ENCODE assay signal across 22 cellular contexts in the genomic region with DNA sequence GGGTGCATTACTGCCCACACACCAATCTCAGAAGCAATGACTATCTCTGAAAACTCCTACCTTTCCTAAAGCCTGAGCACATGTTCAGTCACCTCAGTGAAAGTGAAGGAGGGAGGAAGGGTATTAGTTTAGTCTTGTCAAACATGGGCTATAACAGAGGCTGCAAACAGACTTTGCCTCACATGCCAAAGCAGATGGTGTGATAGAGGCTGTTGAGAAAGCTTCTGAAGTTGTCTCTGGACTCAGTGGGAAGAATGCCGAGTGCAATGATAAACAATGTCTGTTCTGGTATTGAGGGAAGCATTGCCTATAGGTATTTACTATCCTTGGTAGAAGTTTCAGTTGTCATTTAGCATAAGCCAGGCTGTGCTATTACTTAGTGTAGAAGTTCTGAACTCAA.
"Had no signal": no experiment of that assay in that cellular context is flagged by ENCODE, and none has a peak within 500 bp of the region (broad histone marks: within the 10 kb centered on the region; RNA-seq: fewer than 3 reads in every experiment).

No MANE protein-coding gene starts in this region.

- H3K36me3 ChIP-seq: adrenal gland had no signal

- H3K27me3 ChIP-seq: adrenal gland had no signal

- H3K4me3 ChIP-seq: adrenal gland had no signal

- H3K4me2 ChIP-seq: SK-N-SH had no signal

- DNase-seq: activated CD4-positive, alpha-beta T cell treated with anti-CD3 and anti-CD28 coated beads, Interleukin-2, amount 50 U/mL, for 1 hour; activated CD4-positive, CD25-positive, alpha-beta regulatory T cell; activated CD8-positive, alpha-beta memory T cell treated with anti-CD3 and anti-CD28 coated beads, Interleukin-2, amount 50 U/mL, for 4 hours; activated CD8-positive, alpha-beta T cell treated with anti-CD3 and anti-CD28 coated beads for 36 hours; activated naive CD4-positive, alpha-beta T cell treated with anti-CD3 and anti-CD28 coated beads, Interleukin-2, amount 50 U/mL, for 16 hours; activated naive CD8-positive, alpha-beta T cell treated with anti-CD3 and anti-CD28 coated beads, Interleukin-2, amount 10 ng/mL, durations not matched to agents 7 days and 5 days; activated T-cell treated with anti-CD3 and anti-CD28 coated beads, Interleukin-2, amount 50 U/mL, for 72 hours; adrenal gland; NCI-H1105 treated with DMSO at 0.1 percent for 48 hours; NCI-H146; NCI-H2029 treated with DMSO at 0.1 percent for 48 hours; NCI-H345; NCI-H510A treated with DMSO at 0.1 percent for 48 hours; NCI-H69; NK-92 treated with Interleukin-12 subunit alpha and Interleukin-12 subunit beta, amount 100 ng/mL, for 24 hours; OCI-M1; RPMI8226; SK-N-SH; T-helper 1 cell had no signal

- H3K9me3 ChIP-seq: adrenal gland, SK-N-SH had no signal

- H3K4me1 ChIP-seq: adrenal gland had no signal

- H3K9ac ChIP-seq: SK-N-SH had no signal

- H3K4me1 Mint-ChIP-seq: activated naive CD8-positive, alpha-beta T cell treated with anti-CD3 and anti-CD28 coated beads, Interleukin-2, amount 10 ng/mL, durations not matched to agents 7 days and 5 days had no signal

- H3K27me3 Mint-ChIP-seq: activated CD8-positive, alpha-beta T cell treated with anti-CD3 and anti-CD28 coated beads for 36 hours; activated naive CD8-positive, alpha-beta T cell treated with anti-CD3 and anti-CD28 coated beads, Interleukin-2, amount 10 ng/mL, durations not matched to agents 7 days and 5 days had no signal

- H3K4me3 Mint-ChIP-seq: activated CD8-positive, alpha-beta T cell treated with anti-CD3 and anti-CD28 coated beads for 36 hours; activated naive CD8-positive, alpha-beta T cell treated with anti-CD3 and anti-CD28 coated beads, Interleukin-2, amount 10 ng/mL, durations not matched to agents 7 days and 5 days; activated T-cell treated with anti-CD3 and anti-CD28 coated beads, Interleukin-2, amount 50 U/mL, for 72 hours had no signal

- H3K27ac Mint-ChIP-seq: activated CD8-positive, alpha-beta T cell treated with anti-CD3 and anti-CD28 coated beads for 36 hours; activated naive CD8-positive, alpha-beta T cell treated with anti-CD3 and anti-CD28 coated beads, Interleukin-2, amount 10 ng/mL, durations not matched to agents 7 days and 5 days; activated T-cell treated with anti-CD3 and anti-CD28 coated beads, Interleukin-2, amount 50 U/mL, for 72 hours had no signal

- H3K36me3 Mint-ChIP-seq: activated naive CD8-positive, alpha-beta T cell treated with anti-CD3 and anti-CD28 coated beads, Interleukin-2, amount 10 ng/mL, durations not matched to agents 7 days and 5 days had no signal

- ATAC-seq: activated CD8-positive, alpha-beta T cell treated with anti-CD3 and anti-CD28 coated beads for 36 hours; activated T-cell treated with anti-CD3 and anti-CD28 coated beads, Interleukin-2, amount 50 U/mL, for 72 hours; Panc1; Right ventricle myocardium inferior had no signal

- H3K27ac ChIP-seq: adrenal gland, VCaP had no signal

- H3K9me3 Mint-ChIP-seq: activated naive CD8-positive, alpha-beta T cell treated with anti-CD3 and anti-CD28 coated beads, Interleukin-2, amount 10 ng/mL, durations not matched to agents 7 days and 5 days; activated T-cell treated with anti-CD3 and anti-CD28 coated beads, Interleukin-2, amount 50 U/mL, for 72 hours had no signal
